In the genomic region with DNA sequence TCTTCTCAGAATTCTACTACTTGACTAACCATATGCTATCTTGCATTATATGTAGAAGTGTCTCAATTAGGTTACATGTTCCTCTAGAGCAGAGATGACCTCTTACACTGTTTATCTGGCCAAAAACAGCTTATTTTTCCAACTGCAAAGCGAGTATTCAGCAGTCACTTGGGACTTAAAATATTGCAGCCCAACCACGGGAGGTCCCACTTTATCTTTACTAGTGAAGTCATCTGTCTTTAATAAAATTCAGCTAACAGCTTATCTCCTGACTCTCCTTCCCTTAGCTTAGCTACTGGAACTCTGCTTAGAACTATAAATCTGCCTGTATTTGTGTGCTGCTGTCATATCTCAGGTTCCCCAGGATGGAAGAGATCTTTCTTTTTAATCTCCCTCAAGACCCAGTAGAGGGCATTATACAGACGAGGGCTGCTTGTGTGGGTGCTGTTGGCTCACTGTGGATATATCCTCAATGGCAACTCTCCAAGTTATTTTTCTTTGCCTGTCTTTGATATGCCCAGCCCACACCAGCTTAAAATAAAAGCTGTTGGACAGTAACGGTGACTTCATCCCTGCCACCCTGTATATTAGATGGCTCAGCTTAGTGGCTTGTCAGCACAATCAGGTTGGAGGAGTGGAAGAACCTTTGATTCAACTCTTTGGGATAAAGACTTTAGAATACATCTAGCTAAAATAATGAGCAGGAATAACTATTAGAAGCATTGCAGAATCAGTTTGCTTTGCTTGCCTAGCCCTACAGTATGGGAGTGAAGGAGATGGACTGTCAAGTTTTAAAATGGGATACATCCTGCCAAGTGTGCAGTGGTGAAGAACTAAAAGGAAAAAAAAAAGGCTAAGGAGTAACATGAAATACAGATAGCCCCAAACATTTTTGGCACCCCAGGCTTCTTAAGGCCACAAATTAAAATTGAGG, we compare ENCODE assay signal across 8 cellular contexts. TPM values are rescaled to one million over a fixed set of nuclear protein-coding genes. Genes with fewer than 3 reads are reported as not detected.
A peak's percentile ranks its signal among the peaks of the same experiment; 100 is the strongest.
DNase-seq lines count a peak whose midpoint lies in the region; ATAC-seq and TF ChIP-seq lines count a peak whose summit lies in the region.

No MANE protein-coding gene starts in this region.

- no peak for ATAC-seq in natural killer cell
- ATAC-seq in HG02884 (IDR thresholded peaks at IDR 0.05; ENCODE audit: unreplicated experiment), result no peak

- no peak overlapping the region for H3K4me3 Mint-ChIP-seq in natural killer cell

- TF ChIP-seq CTCF in 22Rv1 (IDR thresholded peaks at IDR 0.05) (no peak), natural killer cell (IDR thresholded peaks at IDR 0.05) (no peak)

- H3K27ac ChIP-seq in 22Rv1 (peak overlapping the region; percentile 5; the same call in 1 of the 2 replicates), SK-N-MC (peak overlapping the region; percentile 33)

- H3K9me3 ChIP-seq in SK-N-MC (ENCODE audit: low read depth, low read length), result no peaks in the 10 kb centered on the region

- H3K9me3 Mint-ChIP-seq in natural killer cell, result no peaks in the 10 kb centered on the region

- peaks cover 26% of the 10 kb centered on the region for H3K36me3 Mint-ChIP-seq in natural killer cell

- no peak overlapping the region for H3K4me3 ChIP-seq in SK-N-MC

- H3K27me3 Mint-ChIP-seq in natural killer cell (ENCODE audit: low read depth in 2 of 2), result no peaks in the 10 kb centered on the region

- DNase-seq in GF-D8 (lab: John Stamatoyannopoulos, UW) (peak; percentile 41), SK-N-MC (ENCODE audit: low read depth, low spot score) (no peak), epidermal melanocyte (ENCODE audit: insufficient read length, low spot score) (peak; percentile 44), natural killer cell (no peak), HPDE6-E6E7 (ENCODE audit: extremely low spot score) (no peak)
- no peak for DNase-seq in stimulated activated CD4-positive, alpha-beta T cell treated with anti-CD3 and anti-CD28 coated beads, Interleukin-2, amount 100 ng/mL, for 24 hours

- H3K27ac Mint-ChIP-seq in natural killer cell, result peak overlapping the region; percentile 65 to 89

- no peak overlapping the region for H3K9ac ChIP-seq in SK-N-MC (ENCODE audit: insufficient read length)

- H3K4me1 Mint-ChIP-seq in natural killer cell, result peaks cover 26 to 38% of the 10 kb centered on the region in 2 donors

- H3K36me3 ChIP-seq in SK-N-MC (ENCODE audit: insufficient read depth, low read length), result peaks cover 73% of the 10 kb centered on the region

- intact Hi-C loops in natural killer cell (cut with micrococcal nuclease), result loop anchor here (2.0 to 10.0 kb wide), 2 partner anchors 43 to 365 kb away; a partner anchor contains a TSS

RNA-seq across cellular contexts. Expression of a gene that starts 9.6 kb away (rescaled TPM):
- 100 to 1,000 TPM; 185 to 228 (median 220) TPM for total RNA-seq in natural killer cell

RNA-seq across cellular contexts. Expression of a gene that starts 40.4 kb away (rescaled TPM):
- 1,000 to 10,000 TPM in 1 of 3 donors, 100 to 1,000 TPM in 2; 929 to 1,396 (median 938) TPM for total RNA-seq in natural killer cell

Comparison
In these comparisons a context has a peak if more than half of its experiments do, and no peak if none do; other contexts are left out.
1. DNase-seq: peak in GF-D8 (single experiment) and epidermal melanocyte (single experiment); none in SK-N-MC (single experiment), natural killer cell (single experiment), stimulated activated CD4-positive, alpha-beta T cell treated with anti-CD3 and anti-CD28 coated beads, Interleukin-2, amount 100 ng/mL, for 24 hours (0 of 2) and HPDE6-E6E7 (single experiment).